1 cellular context compared by ENCODE assay signal in the genomic region with DNA sequence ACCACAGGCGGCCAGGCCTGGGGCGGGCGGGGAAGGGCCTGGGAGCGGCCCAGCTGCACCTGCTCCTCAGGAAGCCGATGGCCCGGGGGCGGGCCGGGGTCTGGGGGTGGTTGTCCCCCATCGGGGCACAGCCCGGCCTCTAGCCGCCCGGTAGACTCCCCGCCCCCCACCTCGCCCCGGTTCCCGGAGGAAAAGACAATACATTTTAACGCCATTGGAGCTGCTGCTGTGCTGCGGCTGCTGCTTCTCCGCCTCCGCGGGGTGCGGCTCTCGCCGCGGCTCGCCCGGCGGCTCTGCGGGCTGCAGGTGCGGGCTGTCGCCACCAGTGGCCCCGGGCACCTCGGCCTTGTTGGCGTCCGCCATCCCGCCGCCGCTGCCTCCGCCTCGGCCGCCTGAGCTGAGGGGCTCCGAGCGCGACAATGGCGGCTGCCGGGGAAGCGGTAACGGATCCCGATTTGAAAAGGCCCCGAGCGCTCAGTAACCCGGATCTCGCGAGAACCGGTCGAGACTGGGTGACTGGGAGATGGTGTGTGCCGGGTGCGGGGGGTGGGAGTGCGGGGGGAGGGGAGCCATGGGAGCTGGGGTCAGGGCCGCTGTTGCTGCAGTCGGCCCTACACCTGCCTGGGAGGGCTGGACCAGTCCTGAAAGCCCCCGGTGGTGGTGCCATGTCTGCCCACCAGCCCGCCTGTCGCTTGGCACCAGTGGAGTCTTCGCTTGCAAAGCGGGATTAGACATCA.
A peak's percentile ranks its signal among the peaks of the same experiment; 100 is the strongest.
TF ChIP-seq lines count a peak whose summit lies in the region.

A gene with protein sequence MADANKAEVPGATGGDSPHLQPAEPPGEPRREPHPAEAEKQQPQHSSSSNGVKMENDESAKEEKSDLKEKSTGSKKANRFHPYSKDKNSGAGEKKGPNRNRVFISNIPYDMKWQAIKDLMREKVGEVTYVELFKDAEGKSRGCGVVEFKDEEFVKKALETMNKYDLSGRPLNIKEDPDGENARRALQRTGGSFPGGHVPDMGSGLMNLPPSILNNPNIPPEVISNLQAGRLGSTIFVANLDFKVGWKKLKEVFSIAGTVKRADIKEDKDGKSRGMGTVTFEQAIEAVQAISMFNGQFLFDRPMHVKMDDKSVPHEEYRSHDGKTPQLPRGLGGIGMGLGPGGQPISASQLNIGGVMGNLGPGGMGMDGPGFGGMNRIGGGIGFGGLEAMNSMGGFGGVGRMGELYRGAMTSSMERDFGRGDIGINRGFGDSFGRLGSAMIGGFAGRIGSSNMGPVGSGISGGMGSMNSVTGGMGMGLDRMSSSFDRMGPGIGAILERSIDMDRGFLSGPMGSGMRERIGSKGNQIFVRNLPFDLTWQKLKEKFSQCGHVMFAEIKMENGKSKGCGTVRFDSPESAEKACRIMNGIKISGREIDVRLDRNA (minus strand): TSS at position 421 of the 737 bp plus-strand sequence. CDS start 58 bp downstream, at position 363.

TF ChIP-seq in K562, 482 proteins besides CTCF, POLR2A, EP300 and RAD21 (continued from another document):
- TF ChIP-seq, protein P1, sequence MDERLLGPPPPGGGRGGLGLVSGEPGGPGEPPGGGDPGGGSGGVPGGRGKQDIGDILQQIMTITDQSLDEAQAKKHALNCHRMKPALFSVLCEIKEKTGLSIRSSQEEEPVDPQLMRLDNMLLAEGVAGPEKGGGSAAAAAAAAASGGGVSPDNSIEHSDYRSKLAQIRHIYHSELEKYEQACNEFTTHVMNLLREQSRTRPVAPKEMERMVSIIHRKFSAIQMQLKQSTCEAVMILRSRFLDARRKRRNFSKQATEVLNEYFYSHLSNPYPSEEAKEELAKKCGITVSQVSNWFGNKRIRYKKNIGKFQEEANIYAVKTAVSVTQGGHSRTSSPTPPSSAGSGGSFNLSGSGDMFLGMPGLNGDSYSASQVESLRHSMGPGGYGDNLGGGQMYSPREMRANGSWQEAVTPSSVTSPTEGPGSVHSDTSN (CRISPR knock-in tag; IDR thresholded peaks at IDR 0.05; ENCODE audit: low read depth) = no peak
- TF ChIP-seq, protein P1 (tag; conservative IDR thresholded peaks at IDR 0.05; ENCODE audit: low read depth) = no peak
- TF ChIP-seq CHD1 (IDR thresholded peaks at IDR 0.05; ENCODE audit: low read length) (no peak), RUNX1 (IDR thresholded peaks at IDR 0.05; ENCODE audit: low read depth) (no peak), SNRNP70 (optimal IDR thresholded peaks at IDR 0.05; ENCODE audit: low read depth, low read length) (no peak), YY1 (IDR thresholded peaks at IDR 0.05; ENCODE audit: borderline replicate concordance in 1 of 3, control insufficient read depth in 1 of 3, extremely low read depth in 1 of 3, insufficient read depth in 3 of 3, insufficient read length in 1 of 3, insufficient replicate concordance in 2 of 3, low read depth in 1 of 3, low read length in 2 of 3) (peak in 2 of 3 experiments; percentile 49 to 50), SMARCA5 (IDR thresholded peaks at IDR 0.05) (no peak)
- TF ChIP-seq, protein P2, sequence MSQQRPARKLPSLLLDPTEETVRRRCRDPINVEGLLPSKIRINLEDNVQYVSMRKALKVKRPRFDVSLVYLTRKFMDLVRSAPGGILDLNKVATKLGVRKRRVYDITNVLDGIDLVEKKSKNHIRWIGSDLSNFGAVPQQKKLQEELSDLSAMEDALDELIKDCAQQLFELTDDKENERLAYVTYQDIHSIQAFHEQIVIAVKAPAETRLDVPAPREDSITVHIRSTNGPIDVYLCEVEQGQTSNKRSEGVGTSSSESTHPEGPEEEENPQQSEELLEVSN (IDR thresholded peaks at IDR 0.05; ENCODE audit: borderline replicate concordance in 1 of 2, extremely low read depth in 1 of 2, insufficient read depth in 1 of 2, insufficient read length in 1 of 2, low read depth in 1 of 2, low read length in 1 of 2, poor library complexity in 1 of 2, severe bottlenecking in 1 of 2) = peak in 1 of 2 experiments; percentile 25
